ENCODE assay signal across 9 cellular contexts in genomic region chr5:81749186-81749561, GRCh38. TPM values are rescaled to one million over a fixed set of nuclear protein-coding genes. Genes with fewer than 3 reads are reported as not detected.
A peak's percentile ranks its signal among the peaks of the same experiment; 100 is the strongest.
DNase-seq lines count a peak whose midpoint lies in the region; ATAC-seq and TF ChIP-seq lines count a peak whose summit lies in the region.
"Had no signal": no experiment of that assay in that cellular context is flagged by ENCODE, and none has a peak within 500 bp of the region (broad histone marks: within the 10 kb centered on the region; RNA-seq: fewer than 3 reads in every experiment).

No MANE protein-coding gene starts in this region.

- H3K27me3 Mint-ChIP-seq in activated CD8-positive, alpha-beta T cell treated with anti-CD3 and anti-CD28 coated beads for 36 hours = peaks cover 1% of the 10 kb centered on the region
- no peaks in the 10 kb centered on the region for H3K27me3 Mint-ChIP-seq in stimulated activated memory B cell treated with anti-CD40 and anti-IgM and Interleukin-4, amounts not matched to agents 10 μg/mL and 1 μg/mL and 100 μg/mL, for 72 hours

- peak overlapping the region; percentile 81 for H3K27ac Mint-ChIP-seq in activated CD8-positive, alpha-beta T cell treated with anti-CD3 and anti-CD28 coated beads for 36 hours
- H3K27ac Mint-ChIP-seq in stimulated activated memory B cell treated with anti-CD40 and anti-IgM and Interleukin-4, amounts not matched to agents 10 μg/mL and 1 μg/mL and 100 μg/mL, for 72 hours = peak overlapping the region; percentile 84

- CTCF ChIA-PET in activated CD8-positive, alpha-beta T cell treated with anti-CD3 and anti-CD28 coated beads for 36 hours (lab: Charles Lee) = interaction anchor here (0.7 to 2.2 kb wide), 3 partner anchors 90 to 416 kb away, joined by 3 to 5 read pairs (median 3); no protein-coding TSS in a partner anchor

- peak; percentile 8 to 21 for DNase-seq in NCI-H446 (lab: John Stamatoyannopoulos, UW)
- no peak for DNase-seq in NCI-H446 treated with DMSO at 0.1 percent for 48 hours (lab: John Stamatoyannopoulos, UW)
- no peak for DNase-seq in activated CD8-positive, alpha-beta T cell treated with anti-CD3 and anti-CD28 coated beads for 36 hours
- DNase-seq in iPS DF 6.9 (ENCODE audit: low read depth, low spot score) = no peak
- no peak for DNase-seq in stimulated activated CD4-positive, alpha-beta T cell treated with anti-CD3 and anti-CD28 coated beads, Interleukin-1b, Interleukin-23, amount 100 ng/mL, for 48 hours
- no peak for DNase-seq in A172 (ENCODE audit: low spot score)

- no peaks in the 10 kb centered on the region for H3K36me3 Mint-ChIP-seq in activated CD8-positive, alpha-beta T cell treated with anti-CD3 and anti-CD28 coated beads for 36 hours (ENCODE audit: low read depth)
- H3K36me3 Mint-ChIP-seq in stimulated activated memory B cell treated with anti-CD40 and anti-IgM and Interleukin-4, amounts not matched to agents 10 μg/mL and 1 μg/mL and 100 μg/mL, for 72 hours = no peaks in the 10 kb centered on the region

- H3K4me3 Mint-ChIP-seq in activated CD8-positive, alpha-beta T cell treated with anti-CD3 and anti-CD28 coated beads for 36 hours = peak overlapping the region; percentile 84
- H3K4me3 Mint-ChIP-seq in stimulated activated memory B cell treated with anti-CD40 and anti-IgM and Interleukin-4, amounts not matched to agents 10 μg/mL and 1 μg/mL and 100 μg/mL, for 72 hours = peak overlapping the region; percentile 90

- H3K4me1 Mint-ChIP-seq in activated CD8-positive, alpha-beta T cell treated with anti-CD3 and anti-CD28 coated beads for 36 hours (ENCODE audit: low read depth) = peaks cover 30% of the 10 kb centered on the region
- H3K4me1 Mint-ChIP-seq in stimulated activated memory B cell treated with anti-CD40 and anti-IgM and Interleukin-4, amounts not matched to agents 10 μg/mL and 1 μg/mL and 100 μg/mL, for 72 hours = peaks cover 26% of the 10 kb centered on the region

- POLR2A ChIA-PET in activated CD8-positive, alpha-beta T cell treated with anti-CD3 and anti-CD28 coated beads for 36 hours (lab: Charles Lee) = interaction anchor here (0.6 to 4.5 kb wide), 2 partner anchors 102 to 879 kb away, joined by 3 to 42 read pairs; no protein-coding TSS in a partner anchor

- no peaks in the 10 kb centered on the region for H3K27me3 ChIP-seq in iPS DF 6.9 (ENCODE audit: control insufficient read depth, insufficient read depth, low read length)

- H3K9me3 Mint-ChIP-seq in activated CD8-positive, alpha-beta T cell treated with anti-CD3 and anti-CD28 coated beads for 36 hours = no peaks in the 10 kb centered on the region
- H3K9me3 Mint-ChIP-seq in stimulated activated memory B cell treated with anti-CD40 and anti-IgM and Interleukin-4, amounts not matched to agents 10 μg/mL and 1 μg/mL and 100 μg/mL, for 72 hours = no peaks in the 10 kb centered on the region

- no peak for TF ChIP-seq CTCF in activated CD8-positive, alpha-beta T cell treated with anti-CD3 and anti-CD28 coated beads for 36 hours (IDR thresholded peaks at IDR 0.05)

- H3K4me1 ChIP-seq in iPS DF 6.9 (ENCODE audit: control insufficient read depth, insufficient read depth, low read length) = no peaks in the 10 kb centered on the region; the same call in 1 of the 2 replicates

- no peaks in the 10 kb centered on the region for H3K36me3 ChIP-seq in iPS DF 6.9 (ENCODE audit: control insufficient read depth, insufficient read depth, low read length)
- H3K36me3 ChIP-seq: SJSA1 had no signal

- H3K9me3 ChIP-seq in iPS DF 6.9 (ENCODE audit: control insufficient read depth, insufficient read depth, low read length) = no peaks in the 10 kb centered on the region
- H3K9me3 ChIP-seq: SJSA1 had no signal

- H3K27ac ChIP-seq in iPS DF 6.9 (ENCODE audit: low read length) = no peak overlapping the region
- H3K27ac ChIP-seq: SJSA1 had no signal

- WGBS in iPS DF 6.9 (ENCODE audit: insufficient coverage, insufficient read length) = no CpG with 5 or more reads among the region's 7 CpGs

- H3K4me3 ChIP-seq in iPS DF 6.9 (ENCODE audit: low read length) = peak overlapping the region; percentile 83; the same call in 1 of the 2 replicates

- ATAC-seq in activated CD8-positive, alpha-beta T cell treated with anti-CD3 and anti-CD28 coated beads for 36 hours = no peak
- ATAC-seq in stimulated activated memory B cell treated with anti-CD40 and anti-IgM and Interleukin-4, amounts not matched to agents 10 μg/mL and 1 μg/mL and 100 μg/mL, for 72 hours = no peak
- no peak for ATAC-seq in GM19035 (IDR thresholded peaks at IDR 0.05; ENCODE audit: unreplicated experiment)

- intact Hi-C loops in activated CD8-positive, alpha-beta T cell treated with anti-CD3 and anti-CD28 coated beads for 36 hours (cut with micrococcal nuclease) = loop anchor here (5.0 kb wide), 1 partner anchor 242 kb away; no protein-coding TSS in a partner anchor

RNA-seq across cellular contexts. Expression of gene SSBP2, which starts 1.7 kb away (rescaled TPM):
- 10 to 100 TPM; 11.7 to 12.9 TPM for total RNA-seq in activated CD8-positive, alpha-beta T cell treated with anti-CD3 and anti-CD28 coated beads for 36 hours
- total RNA-seq in A172 (2014; rRNA removed; shearing (Covaris generic)) = 11.9 and 12.4 TPM in 2 replicates

Comparison
In these comparisons a context has a peak if more than half of its experiments do, and no peak if none do; other contexts are left out.
1. DNase-seq: peak in NCI-H446 (2 of 2); none in NCI-H446 treated with DMSO at 0.1 percent for 48 hours (single experiment), activated CD8-positive, alpha-beta T cell treated with anti-CD3 and anti-CD28 coated beads for 36 hours (single experiment), iPS DF 6.9 (single experiment), stimulated activated CD4-positive, alpha-beta T cell treated with anti-CD3 and anti-CD28 coated beads, Interleukin-1b, Interleukin-23, amount 100 ng/mL, for 48 hours (single experiment) and A172 (single experiment).